8 cellular contexts compared by ENCODE assay signal in the genomic region with DNA sequence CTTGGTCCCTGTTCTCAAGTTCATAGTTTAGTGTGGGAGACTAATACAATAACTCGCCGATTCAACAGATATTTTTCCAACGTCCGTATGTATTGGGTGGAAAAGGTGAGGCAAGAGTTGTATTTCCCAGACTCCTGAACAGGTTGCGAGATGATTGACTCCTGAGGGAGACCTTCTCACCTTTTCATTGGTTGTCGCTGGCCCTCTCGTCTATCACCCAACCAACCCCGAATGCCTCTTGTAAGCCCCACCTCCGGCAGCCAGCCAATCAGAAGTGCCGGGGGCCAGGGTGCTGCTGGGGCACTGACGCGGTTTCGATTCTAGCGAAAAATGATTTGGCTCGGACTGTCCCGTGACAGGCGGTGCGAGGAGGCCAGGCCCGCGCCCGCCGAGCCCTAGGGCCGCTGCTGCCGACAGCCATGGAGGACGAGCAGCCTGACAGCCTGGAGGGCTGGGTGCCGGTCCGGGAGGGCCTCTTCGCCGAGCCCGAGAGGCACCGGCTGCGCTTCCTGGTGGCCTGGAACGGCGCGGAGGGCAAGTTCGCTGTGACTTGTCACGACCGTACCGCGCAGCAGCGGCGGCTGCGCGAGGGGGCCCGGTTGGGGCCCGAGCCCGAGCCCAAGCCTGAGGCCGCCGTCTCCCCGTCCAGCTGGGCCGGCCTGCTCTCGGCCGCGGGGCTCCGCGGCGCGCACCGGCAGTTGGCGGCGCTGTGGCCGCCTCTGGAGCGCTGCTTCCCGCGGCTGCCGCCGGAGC. TPM values are rescaled to one million over a fixed set of nuclear protein-coding genes. Genes with fewer than 3 reads are reported as not detected.
DNase-seq lines count a peak whose midpoint lies in the region; ATAC-seq, FAIRE-seq and TF ChIP-seq lines count a peak whose summit lies in the region.

A gene with protein sequence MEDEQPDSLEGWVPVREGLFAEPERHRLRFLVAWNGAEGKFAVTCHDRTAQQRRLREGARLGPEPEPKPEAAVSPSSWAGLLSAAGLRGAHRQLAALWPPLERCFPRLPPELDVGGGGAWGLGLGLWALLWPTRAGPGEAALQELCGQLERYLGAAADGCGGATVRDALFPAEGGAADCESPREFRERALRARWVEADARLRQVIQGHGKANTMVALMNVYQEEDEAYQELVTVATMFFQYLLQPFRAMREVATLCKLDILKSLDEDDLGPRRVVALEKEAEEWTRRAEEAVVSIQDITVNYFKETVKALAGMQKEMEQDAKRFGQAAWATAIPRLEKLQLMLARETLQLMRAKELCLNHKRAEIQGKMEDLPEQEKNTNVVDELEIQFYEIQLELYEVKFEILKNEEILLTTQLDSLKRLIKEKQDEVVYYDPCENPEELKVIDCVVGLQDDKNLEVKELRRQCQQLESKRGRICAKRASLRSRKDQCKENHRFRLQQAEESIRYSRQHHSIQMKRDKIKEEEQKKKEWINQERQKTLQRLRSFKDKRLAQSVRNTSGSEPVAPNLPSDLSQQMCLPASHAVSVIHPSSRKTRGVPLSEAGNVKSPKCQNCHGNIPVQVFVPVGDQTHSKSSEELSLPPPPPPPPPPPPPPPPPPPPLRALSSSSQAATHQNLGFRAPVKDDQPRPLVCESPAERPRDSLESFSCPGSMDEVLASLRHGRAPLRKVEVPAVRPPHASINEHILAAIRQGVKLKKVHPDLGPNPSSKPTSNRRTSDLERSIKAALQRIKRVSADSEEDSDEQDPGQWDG (plus strand): TSS at position 321 of the 753 bp plus-strand sequence. CDS start 99 bp downstream, at position 420.

- no peaks in the 10 kb centered on the region for H3K27me3 Mint-ChIP-seq in T-cell

- peak; percentile 66 for DNase-seq in GM12892 (ENCODE audit: insufficient read length)
- peak; percentile 88 for DNase-seq in NCI-H1436 treated with DMSO at 0.1 percent for 48 hours (lab: John Stamatoyannopoulos, UW)
- DNase-seq in T-cell, result peak; percentile 86 to 98 (median 95)
- DNase-seq in amniotic epithelial cell (ENCODE audit: low read depth), result peak; percentile 99
- DNase-seq in left cardiac atrium, result peak; percentile 99
- peak; percentile 99 for DNase-seq in posterior vena cava (ENCODE audit: low spot score)
- DNase-seq in ureter (ENCODE audit: low spot score), result peak; percentile 99

- POLR2A ChIA-PET in T-cell (lab: Charles Lee), result interaction anchor here in 1 of 2 donors (0.6 kb wide), 1 partner anchor 59 kb away, joined by 3 read pairs; no protein-coding TSS in a partner anchor

- FAIRE-seq in GM12892 (lab: Jason Lieb, UNC), result peak; percentile 98

- CTCF ChIA-PET in T-cell (lab: Charles Lee), result interaction anchor here in 1 of 2 donors (0.7 to 2.2 kb wide), 3 partner anchors 59 to 271 kb away, joined by 3 to 13 read pairs (median 3); no protein-coding TSS in a partner anchor

- peak within 1 kb of the TSS; percentile 92 to 97 for H3K27ac Mint-ChIP-seq in T-cell

- H3K4me3 Mint-ChIP-seq in T-cell, result peak within 1 kb of the TSS; percentile 90 to 95 (median 91)

- ATAC-seq in HG02852 (IDR thresholded peaks at IDR 0.05; ENCODE audit: unreplicated experiment) (peak; percentile 79), T-cell (replicated peaks in 1 of 4) (peak; percentile 92 to 94 (median 92)), left cardiac atrium (peak; percentile 95 to 97)

- peak; percentile 91 for TF ChIP-seq POLR2A in GM12892 (IDR thresholded peaks at IDR 0.05; ENCODE audit: low read depth, low read length)

- peaks cover 36 to 41% (median 37%) of the 10 kb centered on the region in 3 donors for H3K4me1 Mint-ChIP-seq in T-cell

- intact Hi-C loops in left cardiac atrium (cut with DNase I), result no loop called here
- intact Hi-C loops in posterior vena cava (cut with DNase I), result no loop called here

- peaks cover 18% of the 10 kb centered on the region for H3K36me3 Mint-ChIP-seq in T-cell

- no peaks in the 10 kb centered on the region for H3K9me3 Mint-ChIP-seq in T-cell

RNA-seq across cellular contexts. Expression of the gene that starts here (rescaled TPM):
- polyA plus RNA-seq in GM12892 (2012; ENCODE audit: missing spikeins), result 3.9 TPM
- 10 to 100 TPM; 28.1 to 60.8 (median 34.1) TPM for total RNA-seq in T-cell
- total RNA-seq in left cardiac atrium, result 1 to 10 TPM; 6.3 to 7.2 TPM
- total RNA-seq in posterior vena cava, result 1 to 10 TPM; 6.7 to 9.5 TPM
- total RNA-seq in ureter, result 14.4 TPM

Comparison
In these comparisons a context has a peak if more than half of its experiments do, and no peak if none do; other contexts are left out.
1. Peak in every context shown above with its lines: DNase-seq and ATAC-seq.